8 cellular contexts compared by ENCODE assay signal in the genomic region with DNA sequence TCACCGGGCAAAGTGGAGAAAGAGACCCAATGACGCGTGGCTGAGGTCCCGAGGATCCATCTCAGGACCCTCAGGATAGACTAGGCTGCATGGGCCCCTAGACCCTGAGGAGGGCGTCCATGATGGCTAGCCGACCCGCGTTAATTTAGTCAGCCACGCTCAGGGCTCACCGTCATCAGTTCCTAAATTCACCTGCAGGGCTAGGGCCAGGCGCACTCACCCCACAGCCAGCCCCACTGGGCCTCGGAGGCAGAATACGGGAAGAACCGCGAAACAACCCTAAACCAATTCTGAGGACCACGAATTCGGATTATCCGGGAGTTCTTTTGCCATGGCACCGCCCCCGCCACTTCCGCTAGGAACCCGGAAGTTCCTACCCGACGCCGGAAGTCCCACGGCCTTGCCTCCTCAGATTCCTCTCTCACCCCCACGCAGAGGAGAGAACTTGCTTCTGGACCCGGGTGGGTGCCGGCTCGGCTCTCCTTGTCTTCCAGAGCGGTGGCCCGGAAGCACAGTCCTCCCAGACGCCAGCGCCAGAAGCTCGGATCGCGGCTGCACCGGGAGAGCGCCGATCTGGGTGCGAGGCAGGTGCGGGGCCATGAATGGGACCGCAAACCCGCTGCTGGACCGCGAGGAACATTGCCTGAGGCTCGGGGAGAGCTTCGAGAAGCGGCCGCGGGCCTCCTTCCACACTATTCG. TPM values are rescaled to one million over a fixed set of nuclear protein-coding genes. Genes with fewer than 3 reads are reported as not detected.
DNase-seq lines count a peak whose midpoint lies in the region; ATAC-seq, FAIRE-seq and TF ChIP-seq lines count a peak whose summit lies in the region.

A gene (plus strand): TSS at position 417 of the 699 bp plus-strand sequence. CDS start 182 bp downstream, at position 599.
A gene with protein sequence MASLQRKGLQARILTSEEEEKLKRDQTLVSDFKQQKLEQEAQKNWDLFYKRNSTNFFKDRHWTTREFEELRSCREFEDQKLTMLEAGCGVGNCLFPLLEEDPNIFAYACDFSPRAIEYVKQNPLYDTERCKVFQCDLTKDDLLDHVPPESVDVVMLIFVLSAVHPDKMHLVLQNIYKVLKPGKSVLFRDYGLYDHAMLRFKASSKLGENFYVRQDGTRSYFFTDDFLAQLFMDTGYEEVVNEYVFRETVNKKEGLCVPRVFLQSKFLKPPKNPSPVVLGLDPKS (minus strand): TSS at position 363 of the 699 bp plus-strand sequence. CDS start 1,033 bp downstream, outside the sequence.

- H3K79me2 ChIP-seq in astrocyte (ENCODE audit: insufficient read depth, low read length): peaks cover 69% of the 10 kb centered on the region
- H3K79me2 ChIP-seq in hepatocyte: peaks cover 73% of the 10 kb centered on the region

- peaks cover 6% of the 10 kb centered on the region for H3K9me3 Mint-ChIP-seq in T-helper 2 cell treated with Interferon-gamma antibody and Interleukin-4, amounts not matched to agents 5 μg/mL and 100 μg/mL, for 36 hours
- H3K9me3 Mint-ChIP-seq in astrocyte (ENCODE audit: unreplicated experiment): no peaks in the 10 kb centered on the region

- peak within 1 kb of the TSS; percentile 86 for H3K4me3 ChIP-seq in astrocyte (ENCODE audit: insufficient read depth, low read depth, low read length)
- peak within 1 kb of the TSS; percentile 90 for H3K4me3 ChIP-seq in hepatocyte
- H3K4me3 ChIP-seq in retinal pigment epithelial cell (ENCODE audit: low read length): peak within 1 kb of the TSS; percentile 98

- H3K9me3 ChIP-seq in astrocyte (ENCODE audit: insufficient read depth, low read depth, low read length): no peaks in the 10 kb centered on the region
- H3K9me3 ChIP-seq in hepatocyte (ENCODE audit: low read depth): no peaks in the 10 kb centered on the region

- H3K36me3 Mint-ChIP-seq in T-helper 2 cell treated with Interferon-gamma antibody and Interleukin-4, amounts not matched to agents 5 μg/mL and 100 μg/mL, for 36 hours (ENCODE audit: low read depth): peaks cover 38% of the 10 kb centered on the region
- no peaks in the 10 kb centered on the region for H3K36me3 Mint-ChIP-seq in astrocyte (ENCODE audit: low read depth, unreplicated experiment)

- peak within 1 kb of the TSS; percentile 92 for H3K9ac ChIP-seq in astrocyte (ENCODE audit: low read length)

- no peaks in the 10 kb centered on the region for H3K9me2 ChIP-seq in hepatocyte (replicated peaks; ENCODE audit: insufficient read depth)

- no peaks in the 10 kb centered on the region for H3K27me3 ChIP-seq in astrocyte (ENCODE audit: insufficient read depth, low read length)
- H3K27me3 ChIP-seq in hepatocyte: no peaks in the 10 kb centered on the region

- H3K4me1 ChIP-seq in astrocyte (ENCODE audit: insufficient read depth, low read length) (peaks cover 15% of the 10 kb centered on the region), hepatocyte (ENCODE audit: insufficient read depth) (peaks cover 28% of the 10 kb centered on the region)

- H3K27ac Mint-ChIP-seq in T-helper 2 cell treated with Interferon-gamma antibody and Interleukin-4, amounts not matched to agents 5 μg/mL and 100 μg/mL, for 36 hours: peak within 1 kb of the TSS; percentile 92
- H3K27ac Mint-ChIP-seq in astrocyte (ENCODE audit: unreplicated experiment): peak within 1 kb of the TSS; percentile 93

- H3K4me3 Mint-ChIP-seq in T-helper 2 cell treated with Interferon-gamma antibody and Interleukin-4, amounts not matched to agents 5 μg/mL and 100 μg/mL, for 36 hours: peak within 1 kb of the TSS; percentile 94
- H3K4me3 Mint-ChIP-seq in astrocyte (ENCODE audit: unreplicated experiment): peak within 1 kb of the TSS; percentile 99

- H4K20me1 ChIP-seq in astrocyte (ENCODE audit: insufficient read depth, low read length) (peaks cover 37% of the 10 kb centered on the region), hepatocyte (ENCODE audit: insufficient read depth, poor library complexity, severe bottlenecking) (peaks cover 14% of the 10 kb centered on the region)

- peak within 1 kb of the TSS; percentile 95 for H3K4me2 ChIP-seq in astrocyte (ENCODE audit: low read length)
- peak within 1 kb of the TSS; percentile 95 for H3K4me2 ChIP-seq in hepatocyte

- H3K4me1 Mint-ChIP-seq in T-helper 2 cell treated with Interferon-gamma antibody and Interleukin-4, amounts not matched to agents 5 μg/mL and 100 μg/mL, for 36 hours (ENCODE audit: low read depth): peaks cover 37% of the 10 kb centered on the region
- peaks cover 12% of the 10 kb centered on the region for H3K4me1 Mint-ChIP-seq in astrocyte (ENCODE audit: low read depth, unreplicated experiment)

- FAIRE-seq in GM12892 (lab: Jason Lieb, UNC) (peak; percentile 80), astrocyte (lab: Jason Lieb, UNC) (no peak)

- peak; percentile 83 for DNase-seq in GM12892 (ENCODE audit: insufficient read length)
- peak; percentile 13 for DNase-seq in NCI-H1694 treated with DMSO at 0.1 percent for 48 hours (lab: John Stamatoyannopoulos, UW)
- DNase-seq in T-helper 2 cell treated with Interferon-gamma antibody and Interleukin-4, amounts not matched to agents 5 μg/mL and 100 μg/mL, for 36 hours (ENCODE audit: low spot score): peak; percentile 85
- peak; percentile 69 for DNase-seq in astrocyte (ENCODE audit: low read depth)
- DNase-seq in hepatocyte (ENCODE audit: low spot score): peak; percentile 90
- peak; percentile 23 for DNase-seq in retinal pigment epithelial cell (ENCODE audit: low read depth)

- peak; percentile 94 for ATAC-seq in HG02798 (IDR thresholded peaks at IDR 0.05; ENCODE audit: poor library complexity, unreplicated experiment)
- no peak for ATAC-seq in GM18519 (IDR thresholded peaks at IDR 0.05; ENCODE audit: low FRiP score, unreplicated experiment)

- no peaks in the 10 kb centered on the region for H3K27me3 Mint-ChIP-seq in T-helper 2 cell treated with Interferon-gamma antibody and Interleukin-4, amounts not matched to agents 5 μg/mL and 100 μg/mL, for 36 hours (ENCODE audit: low read depth)
- H3K27me3 Mint-ChIP-seq in astrocyte (ENCODE audit: low read depth, unreplicated experiment): no peaks in the 10 kb centered on the region

- H3K36me3 ChIP-seq in astrocyte (ENCODE audit: insufficient read depth, low read length) (peaks cover 7% of the 10 kb centered on the region), hepatocyte (replicated peaks; ENCODE audit: insufficient read depth, low read depth) (no peaks in the 10 kb centered on the region)

- TF ChIP-seq CTCF in astrocyte (IDR thresholded peaks at IDR 0.05; ENCODE audit: insufficient read depth, low read depth, low read length) (peak; percentile 3), hepatocyte (IDR thresholded peaks at IDR 0.05; ENCODE audit: poor library complexity) (no peak), retinal pigment epithelial cell (conservative IDR thresholded peaks at IDR 0.05; ENCODE audit: low read depth, low read length) (peak; percentile 21)

- H2AFZ ChIP-seq in astrocyte (ENCODE audit: low read depth, low read length) (peak within 1 kb of the TSS; percentile 91), hepatocyte (peak within 1 kb of the TSS; percentile 97)

- H3K27ac ChIP-seq in astrocyte (ENCODE audit: low read depth, low read length) (peak within 1 kb of the TSS; percentile 65), hepatocyte (peak within 1 kb of the TSS; percentile 92)

- WGBS in hepatocyte (ENCODE audit: low lambda C conversion rate, missing lambda C conversion rate): under 1% methylated on average over 52 of the region's 52 CpGs

- peak; percentile 81; the same call in 1 of the 2 replicates for TF ChIP-seq POLR2A in GM12892 (IDR thresholded peaks at IDR 0.05; ENCODE audit: low read depth, low read length)

RNA-seq across cellular contexts. Expression of the first gene that starts in this region (rescaled TPM):
- 11.3 TPM for polyA plus RNA-seq in GM12892 (2012; ENCODE audit: missing spikeins)
- total RNA-seq in astrocyte: 27.1 and 28.8 TPM in 2 replicates
- 26.3 and 28.8 TPM in 2 replicates for total RNA-seq in hepatocyte
- 7.6 and 9.2 TPM in 2 replicates for polyA plus RNA-seq in hepatocyte

RNA-seq across cellular contexts. Expression of the second gene that starts in this region (rescaled TPM):
- polyA plus RNA-seq in GM12892 (2012; ENCODE audit: missing spikeins): 14.8 TPM
- total RNA-seq in astrocyte (18.9 and 19.7 TPM in 2 replicates), hepatocyte (21.4 and 21.5 TPM in 2 replicates)
- polyA plus RNA-seq in hepatocyte: 13.4 and 15.8 TPM in 2 replicates

Comparison
In these comparisons a context has a peak if more than half of its experiments do, and no peak if none do; other contexts are left out.
1. DNase-seq: peak in every context shown above with its lines; median percentile 90 in hepatocyte; 85 in T-helper 2 cell treated with Interferon-gamma antibody and Interleukin-4, amounts not matched to agents 5 μg/mL and 100 μg/mL, for 36 hours; 83 in GM12892; 69 in astrocyte; 23 in retinal pigment epithelial cell; 13 in NCI-H1694 treated with DMSO at 0.1 percent for 48 hours.